ENCODE assay signal across 11 cellular contexts in the genomic region with DNA sequence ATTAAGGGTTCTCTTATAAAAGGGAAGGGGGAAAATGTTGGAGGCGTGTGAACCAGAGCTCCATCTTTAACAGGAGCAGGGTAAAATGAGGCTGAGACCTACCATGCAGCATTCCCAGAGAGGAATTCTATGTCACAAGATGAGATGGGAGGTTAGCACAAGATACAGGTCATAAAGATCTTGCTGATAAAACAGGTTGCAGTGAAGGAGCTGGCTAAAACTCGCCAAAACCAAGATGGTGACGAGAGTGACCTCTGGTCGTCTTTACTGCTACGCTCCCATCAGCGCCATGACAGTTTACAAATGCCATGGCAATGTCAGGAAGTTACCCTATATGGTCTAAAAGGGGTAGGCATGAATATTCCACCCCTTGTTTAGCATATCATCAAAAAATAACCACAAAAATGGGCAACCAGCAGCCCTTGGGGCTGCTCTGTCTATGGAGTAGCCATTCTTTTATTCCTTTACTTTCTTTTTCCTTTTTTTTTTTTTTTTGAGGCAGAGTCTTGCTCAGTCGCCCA. TPM values are rescaled to one million over a fixed set of nuclear protein-coding genes. Genes with fewer than 3 reads are reported as not detected.
"Had no signal": no experiment of that assay in that cellular context is flagged by ENCODE, and none has a peak within 500 bp of the region (broad histone marks: within the 10 kb centered on the region; RNA-seq: fewer than 3 reads in every experiment).

No MANE protein-coding gene starts in this region.

RNA-seq across cellular contexts. Expression of gene CLDN3, which starts 21.2 kb away (rescaled TPM):
- total RNA-seq: naive thymus-derived CD4-positive, alpha-beta T cell; natural killer cell; occipital lobe; osteoblast; right cardiac atrium; smooth muscle cell; spleen; temporal lobe; thoracic aorta; tibial nerve had no signal
- polyA plus RNA-seq: naive thymus-derived CD4-positive, alpha-beta T cell; neural cell; right cardiac atrium had no signal

RNA-seq across cellular contexts. Expression of gene CLDN4, which starts 39.6 kb away (rescaled TPM):
- polyA plus RNA-seq: right cardiac atrium had no signal
